1 cellular context compared by ENCODE assay signal in genomic region chr14:68609012-68609411, GRCh38.
TF ChIP-seq lines count a peak whose summit lies in the region.

No MANE protein-coding gene starts in this region.

TF ChIP-seq in H1, 55 proteins besides CTCF, POLR2A, EP300 and RAD21 (continued from another document):
- TF ChIP-seq CHD7 (IDR thresholded peaks at IDR 0.05; ENCODE audit: insufficient replicate concordance, low read length), result no peak
- no peak for TF ChIP-seq PHF8 (conservative IDR thresholded peaks at IDR 0.05; ENCODE audit: low read depth, low read length)
- no peak for TF ChIP-seq JUND (IDR thresholded peaks at IDR 0.05; ENCODE audit: low read length)
- TF ChIP-seq SRF (IDR thresholded peaks at IDR 0.05; ENCODE audit: low read depth, low read length), result no peak
- no peak for TF ChIP-seq FOSL1 (IDR thresholded peaks at IDR 0.05; ENCODE audit: insufficient read depth, low read depth, low read length)
